Comparison of ENCODE assay signal across 15 cellular contexts in the genomic region with DNA sequence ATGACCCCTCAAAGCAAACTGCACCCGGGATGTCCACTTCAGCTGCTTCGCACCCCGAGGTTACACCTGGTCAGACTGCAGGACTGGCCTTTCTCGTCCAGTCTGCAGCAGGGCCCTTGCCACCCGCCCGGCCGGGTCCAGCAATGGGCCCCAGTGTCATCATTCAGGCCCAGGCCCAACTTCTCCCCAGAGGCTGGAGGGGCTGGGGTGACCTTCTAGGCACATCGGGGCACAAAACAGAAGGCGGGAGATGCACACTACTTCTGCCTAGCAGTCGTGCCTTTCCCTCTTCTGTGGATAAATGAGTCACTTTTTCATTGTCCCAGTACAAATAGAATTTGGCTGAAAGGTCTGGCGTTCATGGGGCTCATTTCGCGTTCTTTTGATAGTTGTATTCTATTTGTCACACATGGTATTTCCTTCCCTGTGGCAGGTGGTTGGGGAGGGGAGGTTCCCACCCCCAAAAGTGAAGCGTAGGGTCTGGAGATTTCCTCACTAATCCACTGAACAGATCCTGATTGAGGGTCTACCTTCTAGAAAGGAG.
"Had no signal": no experiment of that assay in that cellular context is flagged by ENCODE, and none has a peak within 500 bp of the region (broad histone marks: within the 10 kb centered on the region; RNA-seq: fewer than 3 reads in every experiment).

No MANE protein-coding gene starts in this region.

- H3K4me3 ChIP-seq: gastroesophageal sphincter, lung, ovary, thyroid gland, uterus had no signal

- H3K27ac Mint-ChIP-seq: activated CD4-positive, alpha-beta memory T cell treated with anti-CD3 and anti-CD28 coated beads, Interleukin-2, amount 10 ng/mL, durations not matched to agents 7 days and 5 days; naive thymus-derived CD8-positive, alpha-beta T cell; T-helper 2 cell treated with Interferon-gamma antibody and Interleukin-4, amounts not matched to agents 5 μg/mL and 100 μg/mL, for 36 hours had no signal

- H3K4me3 Mint-ChIP-seq: activated CD4-positive, alpha-beta memory T cell treated with anti-CD3 and anti-CD28 coated beads, Interleukin-2, amount 10 ng/mL, durations not matched to agents 7 days and 5 days; naive thymus-derived CD8-positive, alpha-beta T cell; T-helper 2 cell treated with Interferon-gamma antibody and Interleukin-4, amounts not matched to agents 5 μg/mL and 100 μg/mL, for 36 hours had no signal

- H3K36me3 Mint-ChIP-seq: naive thymus-derived CD8-positive, alpha-beta T cell had no signal

- H3K4me1 ChIP-seq: gastroesophageal sphincter had no signal

- H3K27ac ChIP-seq: brain microvascular endothelial cell, gastroesophageal sphincter, ovary, thyroid gland, uterus had no signal

- H3K9me3 Mint-ChIP-seq: activated CD4-positive, alpha-beta memory T cell treated with anti-CD3 and anti-CD28 coated beads, Interleukin-2, amount 10 ng/mL, durations not matched to agents 7 days and 5 days; naive thymus-derived CD8-positive, alpha-beta T cell; T-helper 2 cell treated with Interferon-gamma antibody and Interleukin-4, amounts not matched to agents 5 μg/mL and 100 μg/mL, for 36 hours had no signal

- DNase-seq: activated CD4-positive, alpha-beta memory T cell treated with anti-CD3 and anti-CD28 coated beads, Interleukin-2, amount 10 ng/mL, durations not matched to agents 7 days and 5 days; activated CD4-positive, alpha-beta T cell treated with anti-CD3 and anti-CD28 coated beads for 1 hour; activated naive CD4-positive, alpha-beta T cell treated with Interleukin-2 at 50 U/mL for 16 hours; brain microvascular endothelial cell; dermis blood vessel endothelial cell; ovary; retina; stimulated activated CD4-positive, alpha-beta T cell treated with anti-CD3 and anti-CD28 coated beads, Interleukin-15, amount 100 ng/mL, for 24 hours; stimulated activated CD4-positive, alpha-beta T cell treated with anti-CD3 and anti-CD28 coated beads, Interleukin-4, amount 100 ng/mL, for 4 hours; thyroid gland had no signal

- H3K27me3 ChIP-seq: brain microvascular endothelial cell, gastroesophageal sphincter, ovary, thyroid gland, uterus had no signal

- H3K36me3 ChIP-seq: brain microvascular endothelial cell, gastroesophageal sphincter, ovary, thyroid gland, uterus had no signal

- H3K9me3 ChIP-seq: gastroesophageal sphincter, ovary, thyroid gland, uterus had no signal
